Comparison of ENCODE assay signal across 21 cellular contexts in the genomic region with DNA sequence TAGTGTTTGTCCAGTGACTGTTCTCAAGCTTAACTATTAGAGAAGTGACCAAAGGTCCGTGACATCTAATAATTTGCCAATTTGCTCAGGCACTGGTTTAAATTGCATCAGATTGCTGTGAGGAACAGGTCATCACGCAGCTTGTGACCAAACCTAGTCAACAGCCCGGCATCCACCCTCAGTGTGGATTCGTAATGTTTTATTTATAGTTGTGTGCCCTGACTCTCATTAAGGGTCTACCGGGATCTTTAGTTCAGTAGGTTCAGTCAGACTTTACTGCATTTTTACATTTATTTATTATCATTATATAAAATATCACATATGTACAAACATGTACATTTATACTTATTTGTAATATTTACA. TPM values are rescaled to one million over a fixed set of nuclear protein-coding genes. Genes with fewer than 3 reads are reported as not detected.
"Had no signal": no experiment of that assay in that cellular context is flagged by ENCODE, and none has a peak within 500 bp of the region (broad histone marks: within the 10 kb centered on the region; RNA-seq: fewer than 3 reads in every experiment).

No MANE protein-coding gene starts in this region.

- H3K36me3 Mint-ChIP-seq: activated naive CD4-positive, alpha-beta T cell treated with anti-CD3 and anti-CD28 coated beads, Interleukin-2, amount 50 U/mL, for 72 hours; mesothelial cell of epicardium had no signal

- H3K4me3 Mint-ChIP-seq: activated CD4-positive, alpha-beta memory T cell treated with anti-CD3 and anti-CD28 coated beads, Interleukin-2, amount 10 ng/mL, durations not matched to agents 7 days and 5 days; activated T-cell treated with anti-CD3 and anti-CD28 coated beads, Interleukin-2, amount 50 U/mL, for 4 hours; mesothelial cell of epicardium had no signal

- H3K9me3 Mint-ChIP-seq: activated CD4-positive, alpha-beta memory T cell treated with anti-CD3 and anti-CD28 coated beads, Interleukin-2, amount 10 ng/mL, durations not matched to agents 7 days and 5 days; activated naive CD4-positive, alpha-beta T cell treated with anti-CD3 and anti-CD28 coated beads, Interleukin-2, amount 50 U/mL, for 72 hours; activated T-cell treated with anti-CD3 and anti-CD28 coated beads, Interleukin-2, amount 50 U/mL, for 4 hours; mesothelial cell of epicardium had no signal

- H3K27me3 ChIP-seq: esophagus muscularis mucosa, ovary, tibial artery, uterus had no signal

- H3K36me3 ChIP-seq: esophagus muscularis mucosa, ovary, tibial artery, uterus had no signal

- DNase-seq: activated CD4-positive, alpha-beta memory T cell treated with anti-CD3 and anti-CD28 coated beads, Interleukin-2, amount 10 ng/mL, durations not matched to agents 7 days and 5 days; activated effector memory CD4-positive, alpha-beta T cell treated with anti-CD3 and anti-CD28 coated beads, Interleukin-2, amount 50 U/mL, for 16 hours; activated T-cell treated with anti-CD3 and anti-CD28 coated beads, Interleukin-2, amount 50 U/mL, for 4 hours; caudate nucleus; glutamatergic neuron; stimulated activated CD4-positive, alpha-beta T cell treated with anti-CD3 and anti-CD28 coated beads, Interleukin-15, amount 100 ng/mL, for 24 hours; stimulated activated CD4-positive, alpha-beta T cell treated with anti-CD3 and anti-CD28 coated beads, Interleukin-4, amount 100 ng/mL, for 24 hours; stimulated activated naive CD4-positive, alpha-beta T cell; T-helper 1 cell; T1000; tibial artery; uterus had no signal

- H3K27ac Mint-ChIP-seq: activated CD4-positive, alpha-beta memory T cell treated with anti-CD3 and anti-CD28 coated beads, Interleukin-2, amount 10 ng/mL, durations not matched to agents 7 days and 5 days; activated naive CD4-positive, alpha-beta T cell treated with anti-CD3 and anti-CD28 coated beads, Interleukin-2, amount 50 U/mL, for 72 hours; mesothelial cell of epicardium had no signal

- H3K4me3 ChIP-seq: esophagus muscularis mucosa, lung, ovary, skin epidermis, tibial artery, uterus had no signal

- H3K27ac ChIP-seq: esophagus muscularis mucosa, ovary, skin epidermis, tibial artery, uterus, VCaP had no signal

- H3K4me1 ChIP-seq: uterus had no signal

- H3K9me3 ChIP-seq: esophagus muscularis mucosa, ovary, tibial artery, uterus had no signal

RNA-seq across cellular contexts. Expression of a gene that starts 46.4 kb away (rescaled TPM):
- total RNA-seq: activated CD4-positive, alpha-beta memory T cell treated with anti-CD3 and anti-CD28 coated beads, Interleukin-2, amount 10 ng/mL, durations not matched to agents 7 days and 5 days; activated naive CD4-positive, alpha-beta T cell treated with anti-CD3 and anti-CD28 coated beads, Interleukin-2, amount 50 U/mL, for 72 hours; activated T-cell treated with anti-CD3 and anti-CD28 coated beads, Interleukin-2, amount 50 U/mL, for 4 hours; mesothelial cell of epicardium; ovary; subcutaneous adipose tissue had no signal
- polyA plus RNA-seq: lung, neural cell had no signal
